ENCODE assay signal across 8 cellular contexts in the genomic region with DNA sequence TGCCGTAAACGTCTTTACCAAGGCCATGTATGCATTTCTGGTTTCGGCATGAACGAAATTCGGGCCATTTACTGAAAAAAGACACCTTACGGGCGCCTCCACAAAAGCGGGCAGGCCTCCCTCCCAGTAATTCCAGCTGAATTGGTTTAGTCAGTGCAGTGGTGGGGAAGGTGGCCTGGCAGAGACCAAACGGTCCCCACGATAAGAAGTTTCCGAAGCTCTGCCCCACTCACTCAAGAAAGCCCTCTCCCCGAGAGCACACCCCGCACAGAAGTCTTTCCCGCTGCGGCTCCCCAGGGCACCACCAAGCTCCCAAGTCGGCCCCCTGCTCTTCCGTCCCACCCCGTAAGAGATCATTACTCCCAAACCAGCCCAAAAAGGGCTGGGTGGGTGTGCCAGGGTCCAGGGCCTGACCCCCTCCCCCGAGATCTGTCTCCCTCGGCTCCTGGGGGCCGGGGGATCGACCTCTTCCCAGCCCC.
DNase-seq lines count a peak whose midpoint lies in the region; ATAC-seq and TF ChIP-seq lines count a peak whose summit lies in the region.

No MANE protein-coding gene starts in this region.

- H3K27me3 Mint-ChIP-seq in chondrocyte (ENCODE audit: low read depth): no peaks in the 10 kb centered on the region

- no peaks in the 10 kb centered on the region for H3K36me3 Mint-ChIP-seq in chondrocyte (ENCODE audit: low read depth)

- DNase-seq in Panc1 (ENCODE audit: low read depth, low spot score) (no peak), chondrocyte (ENCODE audit: low spot score) (no peak), lung microvascular endothelial cell (ENCODE audit: low read depth in 2 of 2) (peak; percentile 22 to 29), NCI-H1694 (lab: John Stamatoyannopoulos, UW) (no peak)

- CTCF ChIA-PET in Panc1 (lab: Charles Lee): interaction anchor here (2.3 kb wide), 1 partner anchor 79 kb away, joined by 10 read pairs; no protein-coding TSS in a partner anchor

- peak overlapping the region; percentile 91 to 97 (median 95) for H3K9ac ChIP-seq in BLaER1 treated with 17β-estradiol and CSF1 and Interleukin-3, amounts not matched to agents 10 nM and 100 nM

- POLR2A ChIA-PET in Panc1 (lab: Charles Lee): interaction anchor here (0.6 to 0.7 kb wide), 2 partner anchors 23 to 48 kb away, joined by 3 to 13 read pairs; no protein-coding TSS in a partner anchor

- H3K9me3 Mint-ChIP-seq in chondrocyte (ENCODE audit: low read depth): no peaks in the 10 kb centered on the region

- WGBS in thymus: 1% methylated on average over 22 of the region's 22 CpGs

- H3K9me3 ChIP-seq in BLaER1 treated with 17β-estradiol and CSF1 and Interleukin-3, amounts not matched to agents 10 nM and 100 nM (replicated peaks in 1 of 11): no peaks in the 10 kb centered on the region
- no peaks in the 10 kb centered on the region for H3K9me3 ChIP-seq in Panc1 (ENCODE audit: control insufficient read depth, insufficient read depth, low read depth, low read length)
- H3K9me3 ChIP-seq in thymus (ENCODE audit: control insufficient read depth): no peaks in the 10 kb centered on the region

- H3K4me1 ChIP-seq in BLaER1 treated with 17β-estradiol and CSF1 and Interleukin-3, amounts not matched to agents 10 nM and 100 nM: peaks cover 32 to 63% (median 49%) of the 10 kb centered on the region in 10 experiments
- peaks cover 18% of the 10 kb centered on the region for H3K4me1 ChIP-seq in Panc1 (ENCODE audit: control insufficient read depth, insufficient read depth, low read length)
- H3K4me1 ChIP-seq in thymus (ENCODE audit: control insufficient read depth, insufficient read depth, low read length): peaks cover 19% of the 10 kb centered on the region

- H3K4me2 ChIP-seq in BLaER1 treated with 17β-estradiol and CSF1 and Interleukin-3, amounts not matched to agents 10 nM and 100 nM: peak overlapping the region; percentile 87 to 99 (median 94)

- ATAC-seq in GM21515 (IDR thresholded peaks at IDR 0.05; ENCODE audit: unreplicated experiment) (peak; percentile 7), Panc1 (peak; percentile 2), GM21786 (IDR thresholded peaks at IDR 0.05; ENCODE audit: unreplicated experiment) (no peak)

- peaks cover 36% of the 10 kb centered on the region for H3K4me1 Mint-ChIP-seq in chondrocyte (ENCODE audit: low read depth)

- intact Hi-C loops in Panc1 (cut with micrococcal nuclease; ENCODE audit: unreplicated experiment): loop anchor here (5.0 kb wide), 1 partner anchor 71 kb away; no protein-coding TSS in a partner anchor

- in situ Hi-C loops in Panc1 (cut with HindIII; ENCODE audit: low pct_unique_long_range_greater_than_20kb, low sequenced_read_pairs): no loop called here

- TF ChIP-seq CTCF in Panc1 (IDR thresholded peaks at IDR 0.05): no peak
- TF ChIP-seq CTCF in chondrocyte (IDR thresholded peaks at IDR 0.05): no peak

- H3K27ac ChIP-seq in BLaER1 treated with 17β-estradiol and CSF1 and Interleukin-3, amounts not matched to agents 10 nM and 100 nM: peak overlapping the region; percentile 85 to 97 (median 91)
- H3K27ac ChIP-seq in Panc1 (ENCODE audit: low read length): peak overlapping the region; percentile 72
- H3K27ac ChIP-seq in thymus (ENCODE audit: low read depth): peak overlapping the region; percentile 87

- peaks cover 0 to 13% (median 6%) of the 10 kb centered on the region in 11 experiments; a peak in 7 of 22 replicates for H3K36me3 ChIP-seq in BLaER1 treated with 17β-estradiol and CSF1 and Interleukin-3, amounts not matched to agents 10 nM and 100 nM
- H3K36me3 ChIP-seq in Panc1 (ENCODE audit: control insufficient read depth, insufficient read depth, low read length) (no peaks in the 10 kb centered on the region), thymus (ENCODE audit: control insufficient read depth, insufficient read depth) (peaks cover 4% of the 10 kb centered on the region)

- H3K4me3 ChIP-seq in BLaER1 treated with 17β-estradiol and CSF1 and Interleukin-3, amounts not matched to agents 10 nM and 100 nM: peak overlapping the region; percentile 75 to 98 (median 94)
- H3K4me3 ChIP-seq in Panc1 (ENCODE audit: low read depth in 2 of 2, low read length in 2 of 2) (peak overlapping the region; percentile 69 to 73), thymus (ENCODE audit: low read length) (peak overlapping the region; percentile 98)

- no TSS peak for BruUV-seq in Panc1 (replicated peaks; lab: Mats Ljungman, UMichigan)

- peak overlapping the region; percentile 93 for H3K27ac Mint-ChIP-seq in chondrocyte (ENCODE audit: unreplicated experiment)

- H3K4me3 Mint-ChIP-seq in chondrocyte (ENCODE audit: unreplicated experiment): peak overlapping the region; percentile 89

- no peaks in the 10 kb centered on the region for H3K27me3 ChIP-seq in BLaER1 treated with 17β-estradiol and CSF1 and Interleukin-3, amounts not matched to agents 10 nM and 100 nM
- H3K27me3 ChIP-seq in Panc1 (ENCODE audit: control insufficient read depth, insufficient read depth, low read length): no peaks in the 10 kb centered on the region
- no peaks in the 10 kb centered on the region for H3K27me3 ChIP-seq in thymus (ENCODE audit: control insufficient read depth, insufficient read depth)

- H4K20me1 ChIP-seq in BLaER1 treated with 17β-estradiol and CSF1 and Interleukin-3, amounts not matched to agents 10 nM and 100 nM: peaks cover 44 to 56% (median 51%) of the 10 kb centered on the region in 11 experiments

Comparison
In these comparisons a context has a peak if more than half of its experiments do, and no peak if none do; other contexts are left out.
1. DNase-seq: peak in lung microvascular endothelial cell (2 of 2); none in Panc1 (single experiment), chondrocyte (single experiment) and NCI-H1694 (single experiment).
2. Peak in every context shown above with its lines, with median percentiles within 50 percentile points of each other: H3K27ac ChIP-seq and H3K4me3 ChIP-seq.